ENCODE assay signal across 9 cellular contexts in the genomic region with DNA sequence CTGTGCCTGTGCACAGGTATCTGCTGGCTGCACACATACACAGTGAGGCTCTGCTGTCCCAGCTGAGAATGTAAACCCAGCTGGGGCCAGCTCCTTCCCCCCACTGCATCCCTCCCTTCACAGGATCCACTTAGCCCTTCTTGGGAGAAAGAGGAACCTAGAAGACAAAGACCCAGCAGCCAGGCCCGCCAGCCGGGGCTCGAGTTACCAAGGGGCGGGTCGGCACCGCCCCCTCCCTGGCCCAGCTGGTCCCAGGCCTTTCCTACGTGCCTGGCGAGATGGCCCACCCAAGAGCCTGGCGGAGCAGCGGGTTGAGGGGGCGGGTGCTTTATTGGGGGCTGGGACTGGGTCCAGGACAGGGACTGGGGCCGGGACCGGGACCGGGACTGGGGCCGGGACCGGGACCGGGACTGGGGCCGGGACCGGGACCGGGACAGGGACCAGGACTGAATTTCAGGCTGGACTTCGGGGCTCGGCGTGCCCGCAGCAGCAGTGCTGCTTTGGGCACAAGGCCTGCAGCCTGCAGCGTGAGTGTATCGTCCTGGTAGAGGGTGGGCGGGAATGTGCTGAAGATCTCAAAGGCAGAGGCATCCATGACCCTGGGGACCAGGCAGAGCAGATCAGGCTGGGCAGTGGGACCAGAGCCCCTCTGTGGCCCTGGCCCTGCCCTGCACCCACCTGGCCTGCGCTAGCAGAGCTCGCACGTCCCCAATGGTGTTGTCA. TPM values are rescaled to one million over a fixed set of nuclear protein-coding genes. Genes with fewer than 3 reads are reported as not detected.
DNase-seq lines count a peak whose midpoint lies in the region; ATAC-seq and TF ChIP-seq lines count a peak whose summit lies in the region.
"Had no signal": no experiment of that assay in that cellular context is flagged by ENCODE, and none has a peak within 500 bp of the region (broad histone marks: within the 10 kb centered on the region; RNA-seq: fewer than 3 reads in every experiment).

No MANE protein-coding gene starts in this region.

- H3K9me3 Mint-ChIP-seq in Caco-2 (ENCODE audit: unreplicated experiment) = no peaks in the 10 kb centered on the region

- TF ChIP-seq CTCF in OCI-LY1 (IDR thresholded peaks at IDR 0.05; ENCODE audit: low read length) (no peak), psoas muscle (IDR thresholded peaks at IDR 0.05) (no peak), Caco-2 (IDR thresholded peaks at IDR 0.05; ENCODE audit: insufficient read depth in 1 of 2, low read depth in 1 of 2, low read length in 1 of 2, severe bottlenecking in 1 of 2, unreplicated experiment in 1 of 2) (no peak)

- H4K20me1 ChIP-seq in GM23248 (ENCODE audit: insufficient read depth) (peaks cover 3% of the 10 kb centered on the region; the same call in 1 of the 2 replicates), OCI-LY1 (ENCODE audit: insufficient read depth, low read length) (no peaks in the 10 kb centered on the region)

- no peak for ATAC-seq in psoas muscle
- ATAC-seq in HG03175 (IDR thresholded peaks at IDR 0.05; ENCODE audit: unreplicated experiment) = no peak

- no peaks in the 10 kb centered on the region for H3K9me2 ChIP-seq in GM23248 (ENCODE audit: insufficient read depth)
- H3K9me2 ChIP-seq in OCI-LY1 (ENCODE audit: low read depth, low read length) = no peaks in the 10 kb centered on the region

- BruUV-seq in Caco-2 (replicated peaks; lab: Mats Ljungman, UMichigan) = no TSS peak

- CTCF ChIA-PET in Caco-2 (lab: Charles Lee) = no interaction called here

- H3K4me2 ChIP-seq in GM23248 (ENCODE audit: unreplicated experiment) (peak overlapping the region; percentile 90), OCI-LY1 (ENCODE audit: low read length) (peak overlapping the region; percentile 100; the same call in 1 of the 2 replicates)

- H3K27me3 Mint-ChIP-seq in Caco-2 (ENCODE audit: insufficient read depth, unreplicated experiment) = no peaks in the 10 kb centered on the region

- H3K4me1 ChIP-seq in GM23248 (ENCODE audit: insufficient read depth) (peaks cover 62% of the 10 kb centered on the region), OCI-LY1 (ENCODE audit: insufficient read depth, low read length, severe bottlenecking) (peaks cover 69% of the 10 kb centered on the region), psoas muscle (peaks cover 73% of the 10 kb centered on the region), Caco-2 (peaks cover 35% of the 10 kb centered on the region)

- H3K36me3 ChIP-seq in GM23248 (ENCODE audit: low read depth) (0 out of 2 replicates have a peak, but pooled peaks cover 8% of the 10 kb centered on the region), OCI-LY1 (ENCODE audit: insufficient read depth, low read length) (peaks cover 31% of the 10 kb centered on the region), psoas muscle (ENCODE audit: insufficient read depth in 1 of 2, low read depth in 1 of 2) (peaks cover 3 to 24% of the 10 kb centered on the region in 2 donors), Caco-2 (ENCODE audit: control insufficient read depth, insufficient read depth, low read length) (peaks cover 2% of the 10 kb centered on the region)

- POLR2A ChIA-PET in Caco-2 (lab: Charles Lee) = no interaction called here

- intact Hi-C loops in psoas muscle (cut with DNase I) (no loop called here), Caco-2 (cut with micrococcal nuclease; ENCODE audit: unreplicated experiment) (no loop called here)

- in situ Hi-C loops in GM23248 (cut with MboI) = no loop called here

- H3K27me3 ChIP-seq in GM23248 (replicated peaks; ENCODE audit: insufficient read depth) (no peaks in the 10 kb centered on the region), OCI-LY1 (ENCODE audit: insufficient read depth, low read length) (no peaks in the 10 kb centered on the region), psoas muscle (ENCODE audit: insufficient read depth in 3 of 3, low read length in 2 of 3) (no peaks in the 10 kb centered on the region), Caco-2 (replicated peaks; ENCODE audit: control insufficient read depth, insufficient read depth, low read length) (no peaks in the 10 kb centered on the region)
- H3K27me3 ChIP-seq: SJSA1 had no signal

- peak overlapping the region; percentile 85 for H3K4me3 ChIP-seq in GM23248
- no peak overlapping the region for H3K4me3 ChIP-seq in OCI-LY1 (ENCODE audit: low read depth, low read length, poor library complexity, severe bottlenecking)
- H3K4me3 ChIP-seq in psoas muscle = no peak overlapping the region
- no peak overlapping the region for H3K4me3 ChIP-seq in Caco-2 (ENCODE audit: low read depth, low read length)
- H3K4me3 ChIP-seq: SJSA1 had no signal

- H3K4me1 Mint-ChIP-seq in Caco-2 (ENCODE audit: low read depth, unreplicated experiment) = peaks cover 25% of the 10 kb centered on the region

- H3F3A ChIP-seq in GM23248 (ENCODE audit: insufficient read depth) (peaks cover 69% of the 10 kb centered on the region), OCI-LY1 (ENCODE audit: insufficient read depth, low read length) (0 out of 2 replicates have a peak, but pooled peaks cover 10% of the 10 kb centered on the region)

- H3K27ac Mint-ChIP-seq in Caco-2 (ENCODE audit: unreplicated experiment) = no peak overlapping the region

- no peak overlapping the region for H3K4me3 Mint-ChIP-seq in Caco-2 (ENCODE audit: unreplicated experiment)

- H3K36me3 Mint-ChIP-seq in Caco-2 (ENCODE audit: insufficient read depth, unreplicated experiment) = peaks cover 45% of the 10 kb centered on the region

- H3K9ac ChIP-seq in GM23248 = peak overlapping the region; percentile 87
- H3K9ac ChIP-seq in OCI-LY1 (ENCODE audit: low read length) = no peak overlapping the region; the same call in 1 of the 2 replicates

- H3K9me3 ChIP-seq in GM23248 (ENCODE audit: low read depth) = no peaks in the 10 kb centered on the region
- no peaks in the 10 kb centered on the region for H3K9me3 ChIP-seq in OCI-LY1 (ENCODE audit: low read length)
- no peaks in the 10 kb centered on the region for H3K9me3 ChIP-seq in psoas muscle
- no peaks in the 10 kb centered on the region for H3K9me3 ChIP-seq in Caco-2
- H3K9me3 ChIP-seq: SJSA1 had no signal

- H2AFZ ChIP-seq in GM23248 (no peak overlapping the region), OCI-LY1 (ENCODE audit: low read length) (no peak overlapping the region)

- WGBS in GM23248 (ENCODE audit: low coverage in 1 of 2, low lambda C conversion rate in 2 of 2, missing lambda C conversion rate in 2 of 2), 2 experiments = 26 to 27% methylated on average over 17 to 26 of the region's 30 CpGs
- 46 to 55% (median 53%) methylated on average over 25 to 30 of the region's 30 CpGs for WGBS in psoas muscle, 3 donors

- H3K79me2 ChIP-seq in GM23248 (ENCODE audit: insufficient read depth) (peaks cover 34% of the 10 kb centered on the region), OCI-LY1 (ENCODE audit: insufficient read depth, low read length) (no peaks in the 10 kb centered on the region)

- DNase-seq in GM23248 (peak; percentile 54), epithelial cell of prostate (ENCODE audit: low read depth, low spot score) (no peak), psoas muscle (peak in 1 of 2 donors; percentile 46), Caco-2 (no peak), NCI-H345 (lab: John Stamatoyannopoulos, UW) (no peak), putamen (ENCODE audit: low spot score) (no peak)

- H3K27ac ChIP-seq in GM23248 (peak overlapping the region; percentile 95), OCI-LY1 (ENCODE audit: low read depth, low read length, poor library complexity, severe bottlenecking) (peak overlapping the region; percentile 56), epithelial cell of prostate (peak overlapping the region; percentile 98), psoas muscle (peak overlapping the region; percentile 92)
- H3K27ac ChIP-seq: SJSA1 had no signal

RNA-seq across cellular contexts. Expression of a gene that starts 2.2 kb away (rescaled TPM):
- total RNA-seq in GM23248 (2014; rRNA removed; shearing (Covaris generic)) = 212 and 240 TPM in 2 replicates
- polyA plus RNA-seq in GM23248 (2016; fragmentation: Nextera tagmentation; extraction: Ambion mirVana) = 2,795 and 2,825 TPM in 2 replicates
- 10 to 100 TPM; 21.4 to 30.6 (median 22.6) TPM for total RNA-seq in psoas muscle
- polyA plus RNA-seq in psoas muscle = 10 to 100 TPM; 10.9 to 78.1 (median 18.2) TPM
- 73.4 and 74.3 TPM in 2 replicates for total RNA-seq in Caco-2 (2022)

RNA-seq across cellular contexts. Expression of a gene that starts 24.3 kb away (rescaled TPM):
- total RNA-seq in GM23248 (2014; rRNA removed; shearing (Covaris generic)) = 4.8 and 5.8 TPM in 2 replicates
- polyA plus RNA-seq in GM23248 (2016; fragmentation: Nextera tagmentation; extraction: Ambion mirVana) = 11.1 and 12.7 TPM in 2 replicates
- 1 to 10 TPM; 3.5 to 7.0 (median 3.9) TPM for total RNA-seq in psoas muscle
- polyA plus RNA-seq in psoas muscle = 1 to 10 TPM; 3.9 to 6.8 (median 5.8) TPM
- total RNA-seq in Caco-2 (2022) = 12.5 TPM in 2 replicates

RNA-seq across cellular contexts. Expression of a gene that starts 35.6 kb away (rescaled TPM):
- total RNA-seq in GM23248 (2014; rRNA removed; shearing (Covaris generic)) = not detected in 2 replicates
- polyA plus RNA-seq in GM23248 (2016; fragmentation: Nextera tagmentation; extraction: Ambion mirVana) = not detected in 2 replicates
- total RNA-seq in psoas muscle = 1 to 10 TPM; 2.1 to 4.2 (median 4.1) TPM
- polyA plus RNA-seq in psoas muscle = 1 to 10 TPM; 2.9 to 3.9 (median 3.6) TPM
- not detected in 2 replicates for total RNA-seq in Caco-2 (2022)
- total RNA-seq: SJSA1 had no signal

RNA-seq across cellular contexts. Expression of a gene that starts 48.1 kb away (rescaled TPM):
- 6.2 TPM in 2 replicates for total RNA-seq in GM23248 (2014; rRNA removed; shearing (Covaris generic))
- polyA plus RNA-seq in GM23248 (2016; fragmentation: Nextera tagmentation; extraction: Ambion mirVana) (4.6 and 5.0 TPM in 2 replicates), psoas muscle (10 to 100 TPM; 14.8 to 24.2 (median 18.0) TPM)
- total RNA-seq in psoas muscle (10 to 100 TPM; 16.0 to 52.5 (median 41.1) TPM), Caco-2 (2022) (19.7 and 22.4 TPM in 2 replicates)
